Comparison of ENCODE assay signal across 29 cellular contexts in the genomic region with DNA sequence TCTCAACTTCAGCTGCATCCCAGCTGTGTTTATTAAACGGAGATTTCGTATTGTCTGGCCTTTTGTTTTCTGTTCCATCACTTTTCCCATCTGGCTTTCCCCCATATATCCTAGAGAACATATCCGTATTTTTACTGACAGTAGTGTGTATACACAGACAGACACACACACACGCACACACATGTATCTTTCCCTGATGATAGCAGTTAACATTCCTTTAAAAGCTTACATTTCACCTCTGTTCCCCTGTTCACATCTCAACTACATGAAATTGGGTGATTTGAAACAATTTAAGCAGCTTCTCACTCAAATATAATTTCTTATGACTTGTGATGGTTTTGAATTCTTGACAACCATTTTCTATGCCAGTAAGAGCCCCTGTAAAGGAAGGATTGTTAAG.
"Had no signal": no experiment of that assay in that cellular context is flagged by ENCODE, and none has a peak within 500 bp of the region (broad histone marks: within the 10 kb centered on the region; RNA-seq: fewer than 3 reads in every experiment).

No MANE protein-coding gene starts in this region.

- FAIRE-seq: urothelium cell line had no signal

- H3K36me3 Mint-ChIP-seq: stimulated activated effector memory CD8-positive, alpha-beta T cell treated with anti-CD3 and anti-CD28 coated beads, Interleukin-12 subunit alpha, Interleukin-12 subunit beta, amount 100 ng/mL, for 72 hours; stimulated activated memory B cell treated with anti-CD40 and anti-IgM and Interleukin-4, amounts not matched to agents 10 μg/mL and 1 μg/mL and 100 μg/mL, for 72 hours; stimulated activated naive B cell treated with anti-CD40 and anti-IgM and Interleukin-4, amounts not matched to agents 10 μg/mL and 1 μg/mL and 100 μg/mL, for 72 hours; type B pancreatic cell had no signal

- H3K9me3 Mint-ChIP-seq: stimulated activated effector memory CD8-positive, alpha-beta T cell treated with anti-CD3 and anti-CD28 coated beads, Interleukin-12 subunit alpha, Interleukin-12 subunit beta, amount 100 ng/mL, for 72 hours; stimulated activated naive B cell treated with anti-CD40 and anti-IgM and Interleukin-4, amounts not matched to agents 10 μg/mL and 1 μg/mL and 100 μg/mL, for 72 hours; stimulated activated naive CD8-positive, alpha-beta T cell treated with anti-CD3 and anti-CD28 coated beads, Interleukin-15, Interleukin-2, amounts not matched to agents 100 ng/mL and 50 ng/mL, for 24 hours; type B pancreatic cell had no signal

- H3K27me3 ChIP-seq: testis, thyroid gland, tibial artery, tibial nerve, transverse colon, upper lobe of left lung, upper lobe of right lung, uterus, vagina had no signal

- H3K4me3 Mint-ChIP-seq: stimulated activated effector memory CD8-positive, alpha-beta T cell treated with anti-CD3 and anti-CD28 coated beads, Interleukin-12 subunit alpha, Interleukin-12 subunit beta, amount 100 ng/mL, for 72 hours; stimulated activated memory B cell treated with anti-CD40 and anti-IgM and Interleukin-4, amounts not matched to agents 10 μg/mL and 1 μg/mL and 100 μg/mL, for 72 hours; stimulated activated naive B cell treated with anti-CD40 and anti-IgM and Interleukin-4, amounts not matched to agents 10 μg/mL and 1 μg/mL and 100 μg/mL, for 72 hours; stimulated activated naive CD8-positive, alpha-beta T cell treated with anti-CD3 and anti-CD28 coated beads, Interleukin-15, amount 100 ng/mL, for 72 hours; stimulated activated naive CD8-positive, alpha-beta T cell treated with anti-CD3 and anti-CD28 coated beads, Interleukin-15, Interleukin-2, amounts not matched to agents 100 ng/mL and 50 ng/mL, for 24 hours; type B pancreatic cell had no signal

- H3K27ac Mint-ChIP-seq: stimulated activated effector memory CD8-positive, alpha-beta T cell treated with anti-CD3 and anti-CD28 coated beads, Interleukin-12 subunit alpha, Interleukin-12 subunit beta, amount 100 ng/mL, for 72 hours; stimulated activated memory B cell treated with anti-CD40 and anti-IgM and Interleukin-4, amounts not matched to agents 10 μg/mL and 1 μg/mL and 100 μg/mL, for 72 hours; stimulated activated naive B cell treated with anti-CD40 and anti-IgM and Interleukin-4, amounts not matched to agents 10 μg/mL and 1 μg/mL and 100 μg/mL, for 72 hours; stimulated activated naive CD8-positive, alpha-beta T cell treated with anti-CD3 and anti-CD28 coated beads, Interleukin-15, amount 100 ng/mL, for 72 hours; stimulated activated naive CD8-positive, alpha-beta T cell treated with anti-CD3 and anti-CD28 coated beads, Interleukin-15, Interleukin-2, amounts not matched to agents 100 ng/mL and 50 ng/mL, for 24 hours; type B pancreatic cell had no signal

- H3K4me1 Mint-ChIP-seq: stimulated activated effector memory CD8-positive, alpha-beta T cell treated with anti-CD3 and anti-CD28 coated beads, Interleukin-12 subunit alpha, Interleukin-12 subunit beta, amount 100 ng/mL, for 72 hours; stimulated activated memory B cell treated with anti-CD40 and anti-IgM and Interleukin-4, amounts not matched to agents 10 μg/mL and 1 μg/mL and 100 μg/mL, for 72 hours; stimulated activated naive B cell treated with anti-CD40 and anti-IgM and Interleukin-4, amounts not matched to agents 10 μg/mL and 1 μg/mL and 100 μg/mL, for 72 hours; stimulated activated naive CD8-positive, alpha-beta T cell treated with anti-CD3 and anti-CD28 coated beads, Interleukin-15, amount 100 ng/mL, for 72 hours had no signal

- ATAC-seq: stimulated activated effector memory CD8-positive, alpha-beta T cell treated with anti-CD3 and anti-CD28 coated beads, Interleukin-12 subunit alpha, Interleukin-12 subunit beta, amount 100 ng/mL, for 72 hours; stimulated activated memory B cell treated with anti-CD40 and anti-IgM and Interleukin-4, amounts not matched to agents 10 μg/mL and 1 μg/mL and 100 μg/mL, for 72 hours; stimulated activated naive B cell treated with anti-CD40 and anti-IgM and Interleukin-4, amounts not matched to agents 10 μg/mL and 1 μg/mL and 100 μg/mL, for 72 hours; stimulated activated naive CD8-positive, alpha-beta T cell treated with anti-CD3 and anti-CD28 coated beads, Interleukin-15, amount 100 ng/mL, for 72 hours; stimulated activated naive CD8-positive, alpha-beta T cell treated with anti-CD3 and anti-CD28 coated beads, Interleukin-15, Interleukin-2, amounts not matched to agents 100 U/mL and 50 U/mL, for 24 hours; upper lobe of right lung had no signal

- H3K27me3 Mint-ChIP-seq: stimulated activated memory B cell treated with anti-CD40 and anti-IgM and Interleukin-4, amounts not matched to agents 10 μg/mL and 1 μg/mL and 100 μg/mL, for 72 hours had no signal

- DNase-seq: stimulated activated CD4-positive, alpha-beta T cell treated with anti-CD3 and anti-CD28 coated beads, Interleukin-2, amount 100 ng/mL, for 48 hours; stimulated activated CD4-positive, alpha-beta T cell treated with anti-CD3 and anti-CD28 coated beads, Interleukin-4, amount 100 ng/mL, for 1 hour; stimulated activated CD4-positive, alpha-beta T cell treated with anti-CD3 and anti-CD28 coated beads, Interleukin-4, amount 100 ng/mL, for 24 hours; stimulated activated CD4-positive, alpha-beta T cell treated with anti-CD3 and anti-CD28 coated beads, Interleukin-4, amount 100 ng/mL, for 4 hours; stimulated activated CD8-positive, alpha-beta memory T cell treated with anti-CD3 and anti-CD28 coated beads, Interleukin-4, amount 100 ng/mL, for 48 hours; stimulated activated naive B cell treated with anti-CD40 and anti-IgM and Interleukin-4, amounts not matched to agents 10 μg/mL and 1 μg/mL and 100 μg/mL, for 72 hours; stimulated activated naive CD4-positive, alpha-beta T cell; stimulated activated naive CD4-positive, alpha-beta T cell treated with Interleukin-2 at 50 U/mL for 16 hours; stimulated activated naive CD8-positive, alpha-beta T cell treated with anti-CD3 and anti-CD28 coated beads, Interleukin-15, amount 100 ng/mL, for 72 hours; stimulated activated naive CD8-positive, alpha-beta T cell treated with anti-CD3 and anti-CD28 coated beads, Interleukin-15, Interleukin-2, amounts not matched to agents 100 U/mL and 50 U/mL, for 24 hours; stomach; substantia nigra; testis; thyroid gland; tibial artery; transverse colon; trophoblast cell; upper lobe of left lung; upper lobe of right lung; uterus had no signal

- H3K4me1 ChIP-seq: stomach, suprapubic skin, testis, thyroid gland, tibial artery, tibial nerve, transverse colon, upper lobe of left lung, upper lobe of right lung, uterus, vagina had no signal

- H3K9me3 ChIP-seq: stomach, suprapubic skin, testis, thoracic aorta, thyroid gland, tibial artery, tibial nerve, transverse colon, upper lobe of left lung, upper lobe of right lung, uterus, vagina had no signal

- H3K27ac ChIP-seq: stomach, suprapubic skin, testis, thoracic aorta, thyroid gland, tibial artery, tibial nerve, transverse colon, upper lobe of left lung, upper lobe of right lung, uterus, vagina had no signal

- H3K4me3 ChIP-seq: stomach, suprapubic skin, testis, thoracic aorta, thyroid gland, tibial artery, tibial nerve, transverse colon, upper lobe of left lung, upper lobe of right lung, uterus, vagina had no signal

- H3K36me3 ChIP-seq: stomach, suprapubic skin, thoracic aorta, thyroid gland, tibial artery, tibial nerve, transverse colon, upper lobe of left lung, upper lobe of right lung, uterus, vagina had no signal
